In the genomic region with DNA sequence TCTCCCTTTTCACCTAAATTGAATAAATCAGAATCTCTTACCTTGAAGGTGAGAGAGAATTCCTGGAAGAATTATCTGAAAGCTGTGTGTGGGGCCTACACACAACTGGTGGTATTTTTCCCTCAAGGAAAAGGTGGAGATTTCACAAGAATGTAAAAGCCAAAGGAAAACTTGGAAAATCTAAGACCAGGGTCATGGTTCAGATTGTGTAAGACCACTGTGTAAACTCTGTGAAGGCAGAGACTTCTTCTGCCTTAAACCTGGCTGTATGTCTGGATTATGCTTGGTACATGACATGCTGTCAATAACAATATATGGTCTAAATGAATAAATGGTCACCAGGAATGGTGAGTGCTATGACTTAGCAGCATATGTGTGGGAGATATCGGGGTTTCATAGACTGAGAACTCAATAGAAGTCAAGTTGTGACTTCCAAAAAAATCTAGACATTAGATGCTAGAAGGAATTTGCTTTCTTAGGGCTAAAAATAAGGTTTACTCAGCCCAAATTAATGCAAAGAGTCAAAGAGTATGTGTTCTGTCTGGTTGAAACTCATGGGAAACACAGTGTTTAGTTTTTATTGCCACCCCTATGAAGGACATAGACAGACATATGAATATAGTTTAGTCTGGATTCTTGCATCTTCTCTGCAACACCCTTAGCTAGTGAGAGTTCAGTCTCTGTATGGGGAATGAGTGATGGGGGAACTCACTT, we compare ENCODE assay signal across 13 cellular contexts.
DNase-seq lines count a peak whose midpoint lies in the region; TF ChIP-seq lines count a peak whose summit lies in the region.
"Had no signal": no experiment of that assay in that cellular context is flagged by ENCODE, and none has a peak within 500 bp of the region (broad histone marks: within the 10 kb centered on the region; RNA-seq: fewer than 3 reads in every experiment).

No MANE protein-coding gene starts in this region.

- H3K36me3 Mint-ChIP-seq in HFFc6 (ENCODE audit: low read depth) = no peaks in the 10 kb centered on the region
- no peaks in the 10 kb centered on the region for H3K36me3 Mint-ChIP-seq in activated CD4-positive, alpha-beta T cell treated with anti-CD3 and anti-CD28 coated beads, Interleukin-2, amount 10 ng/mL, durations not matched to agents 7 days and 5 days (ENCODE audit: low read depth)
- H3K36me3 Mint-ChIP-seq in endothelial cell (ENCODE audit: low read depth, unreplicated experiment) = no peaks in the 10 kb centered on the region

- 63% methylated on average over 1 of the region's 1 CpG for WGBS in mesenchymal stem cell

- peaks cover 71% of the 10 kb centered on the region for H3K4me1 Mint-ChIP-seq in HFFc6 (ENCODE audit: low read depth)
- H3K4me1 Mint-ChIP-seq in activated CD4-positive, alpha-beta T cell treated with anti-CD3 and anti-CD28 coated beads, Interleukin-2, amount 10 ng/mL, durations not matched to agents 7 days and 5 days = no peaks in the 10 kb centered on the region
- H3K4me1 Mint-ChIP-seq in endothelial cell (ENCODE audit: unreplicated experiment) = peaks cover 2% of the 10 kb centered on the region

- H3K27ac Mint-ChIP-seq in HFFc6 = peak overlapping the region; percentile 89
- no peak overlapping the region for H3K27ac Mint-ChIP-seq in activated CD4-positive, alpha-beta T cell treated with anti-CD3 and anti-CD28 coated beads, Interleukin-2, amount 10 ng/mL, durations not matched to agents 7 days and 5 days
- no peak overlapping the region for H3K27ac Mint-ChIP-seq in endothelial cell (ENCODE audit: unreplicated experiment)

- no peak overlapping the region for H3K14ac ChIP-seq in mesenchymal stem cell (ENCODE audit: low read length in 2 of 2)

- no peaks in the 10 kb centered on the region for H3K9me3 Mint-ChIP-seq in HFFc6
- H3K9me3 Mint-ChIP-seq in activated CD4-positive, alpha-beta T cell treated with anti-CD3 and anti-CD28 coated beads, Interleukin-2, amount 10 ng/mL, durations not matched to agents 7 days and 5 days = no peaks in the 10 kb centered on the region
- no peaks in the 10 kb centered on the region for H3K9me3 Mint-ChIP-seq in endothelial cell (ENCODE audit: unreplicated experiment)

- H3K4me3 Mint-ChIP-seq in HFFc6 (peak overlapping the region; percentile 62), endothelial cell (ENCODE audit: unreplicated experiment) (no peak overlapping the region)
- no peak overlapping the region for H3K4me3 Mint-ChIP-seq in activated CD4-positive, alpha-beta T cell treated with anti-CD3 and anti-CD28 coated beads, Interleukin-2, amount 10 ng/mL, durations not matched to agents 7 days and 5 days

- H2BK120ac ChIP-seq in mesenchymal stem cell (ENCODE audit: low read depth, low read length) = no peak overlapping the region

- H3K79me1 ChIP-seq in mesenchymal stem cell (replicated peaks; ENCODE audit: low read length, poor library complexity, severe bottlenecking) = peaks cover 9% of the 10 kb centered on the region

- H3K79me2 ChIP-seq in ACC112 (ENCODE audit: control insufficient read depth, insufficient read depth, low read length, unreplicated experiment) = no peaks in the 10 kb centered on the region

- no peaks in the 10 kb centered on the region for H3K27me3 Mint-ChIP-seq in HFFc6 (ENCODE audit: insufficient read depth)
- H3K27me3 Mint-ChIP-seq in activated CD4-positive, alpha-beta T cell treated with anti-CD3 and anti-CD28 coated beads, Interleukin-2, amount 10 ng/mL, durations not matched to agents 7 days and 5 days = peaks cover 31% of the 10 kb centered on the region
- H3K27me3 Mint-ChIP-seq in endothelial cell (ENCODE audit: unreplicated experiment) = no peaks in the 10 kb centered on the region

- 0 out of 2 replicates have a peak overlapping the region, but pooled peaks have one; percentile 7 for H3K27ac ChIP-seq in ACC112 (ENCODE audit: low read depth, low read length)
- H3K27ac ChIP-seq in mesenchymal stem cell (ENCODE audit: low read length, poor library complexity, severe bottlenecking) = peak overlapping the region; percentile 96

- no peak overlapping the region for H2AFZ ChIP-seq in ACC112 (ENCODE audit: low read length, unreplicated experiment)
- no peak overlapping the region for H2AFZ ChIP-seq in mesenchymal stem cell (ENCODE audit: low read depth, low read length)

- H2BK5ac ChIP-seq in mesenchymal stem cell (ENCODE audit: low read depth, low read length, poor library complexity, severe bottlenecking) = no peak overlapping the region

- H2BK12ac ChIP-seq in mesenchymal stem cell (ENCODE audit: low read length in 2 of 2) = no peak overlapping the region

- POLR2A ChIA-PET in activated CD4-positive, alpha-beta T cell treated with anti-CD3 and anti-CD28 coated beads, Interleukin-2, amount 10 ng/mL, durations not matched to agents 7 days and 5 days (lab: Charles Lee) = no interaction called here

- in situ Hi-C loops in astrocyte of the spinal cord (cut with HindIII; ENCODE audit: low sequenced_read_pairs) = no loop called here

- H3K4me3 ChIP-seq in ACC112 (ENCODE audit: low read depth, low read length) = no peak overlapping the region
- H3K4me3 ChIP-seq in astrocyte of the spinal cord (ENCODE audit: low read depth, low read length) = no peak overlapping the region
- H3K4me3 ChIP-seq in mesenchymal stem cell (ENCODE audit: insufficient read depth in 1 of 2, low read depth in 1 of 2, low read length in 2 of 2) = no peak overlapping the region

- TF ChIP-seq CTCF in HFFc6 (IDR thresholded peaks at IDR 0.05) = no peak
- no peak for TF ChIP-seq CTCF in astrocyte of the spinal cord (IDR thresholded peaks at IDR 0.05; ENCODE audit: low read depth, low read length)
- no peak for TF ChIP-seq CTCF in endothelial cell (IDR thresholded peaks at IDR 0.05; ENCODE audit: unreplicated experiment)

- H3K23ac ChIP-seq in mesenchymal stem cell (ENCODE audit: low read length in 2 of 2) = no peak overlapping the region

- peak overlapping the region; percentile 75 for H2AK5ac ChIP-seq in mesenchymal stem cell (ENCODE audit: low read length, severe bottlenecking)

- CTCF ChIA-PET in activated CD4-positive, alpha-beta T cell treated with anti-CD3 and anti-CD28 coated beads, Interleukin-2, amount 10 ng/mL, durations not matched to agents 7 days and 5 days (lab: Charles Lee) = no interaction called here

- H3K27me3 ChIP-seq in ACC112 (ENCODE audit: insufficient read depth, low read length) (no peaks in the 10 kb centered on the region), mesenchymal stem cell (ENCODE audit: control insufficient read depth in 1 of 2, insufficient read depth in 1 of 2, low read length in 2 of 2) (no peaks in the 10 kb centered on the region)

- H4K91ac ChIP-seq in mesenchymal stem cell (ENCODE audit: low read length) = no peak overlapping the region

- H4K8ac ChIP-seq in mesenchymal stem cell (ENCODE audit: low read length) = no peak overlapping the region

- H3K4me1 ChIP-seq in ACC112 (ENCODE audit: control insufficient read depth, insufficient read depth, low read length, unreplicated experiment) (peaks cover 26% of the 10 kb centered on the region), mesenchymal stem cell (ENCODE audit: control insufficient read depth, insufficient read depth, low read depth, low read length) (peaks cover 6% of the 10 kb centered on the region)

- no peaks in the 10 kb centered on the region for H3K9me3 ChIP-seq in mesenchymal stem cell (ENCODE audit: control insufficient read depth, low read length)

- no peak overlapping the region for H2BK15ac ChIP-seq in mesenchymal stem cell (ENCODE audit: low read depth, poor library complexity, severe bottlenecking)

- H3K36me3 ChIP-seq in ACC112 (ENCODE audit: insufficient read depth, low read length) (no peaks in the 10 kb centered on the region), mesenchymal stem cell (ENCODE audit: control insufficient read depth in 1 of 2, insufficient read depth in 2 of 2, low read depth in 1 of 2, low read length in 2 of 2) (peaks cover 0 to 2% of the 10 kb centered on the region in 2 experiments)

- H3K18ac ChIP-seq in mesenchymal stem cell (ENCODE audit: low read depth in 1 of 2, low read length in 2 of 2) = no peak overlapping the region

- no peak overlapping the region for H3K4me2 ChIP-seq in mesenchymal stem cell (ENCODE audit: low read length, poor library complexity, severe bottlenecking)

- peak; percentile 25 for DNase-seq in HFFc6
- DNase-seq in astrocyte of the spinal cord (ENCODE audit: low read depth, low spot score) = peak; percentile 16
- DNase-seq in mesenchymal stem cell = peak; percentile 54
- no peak for DNase-seq in activated CD4-positive, alpha-beta T cell treated with anti-CD3 and anti-CD28 coated beads, Interleukin-2, amount 10 ng/mL, durations not matched to agents 7 days and 5 days
- DNase-seq in activated naive CD4-positive, alpha-beta T cell (lab: John Stamatoyannopoulos, UW) = no peak
- no peak for DNase-seq in endothelial cell (ENCODE audit: low spot score)
- DNase-seq in germinal center (ENCODE audit: low spot score) = no peak
- DNase-seq: 8988T, DND-41, GF-D8, NCI-H1105 treated with DMSO at 0.1 percent for 48 hours, NCI-H446 treated with DMSO at 0.1 percent for 48 hours had no signal

- H3K4ac ChIP-seq in mesenchymal stem cell (ENCODE audit: low read depth in 1 of 2, low read length in 2 of 2) = no peak overlapping the region

- no peak overlapping the region for H3K9ac ChIP-seq in mesenchymal stem cell (ENCODE audit: low read length)

Comparison
In these comparisons a context has a peak if more than half of its experiments do, and no peak if none do; other contexts are left out.
1. DNase-seq: peak in HFFc6 (single experiment), astrocyte of the spinal cord (single experiment) and mesenchymal stem cell (single experiment); none in activated CD4-positive, alpha-beta T cell treated with anti-CD3 and anti-CD28 coated beads, Interleukin-2, amount 10 ng/mL, durations not matched to agents 7 days and 5 days (single experiment), activated naive CD4-positive, alpha-beta T cell (0 of 4), endothelial cell (single experiment) and germinal center (single experiment).